23 cellular contexts compared by ENCODE assay signal in the genomic region with DNA sequence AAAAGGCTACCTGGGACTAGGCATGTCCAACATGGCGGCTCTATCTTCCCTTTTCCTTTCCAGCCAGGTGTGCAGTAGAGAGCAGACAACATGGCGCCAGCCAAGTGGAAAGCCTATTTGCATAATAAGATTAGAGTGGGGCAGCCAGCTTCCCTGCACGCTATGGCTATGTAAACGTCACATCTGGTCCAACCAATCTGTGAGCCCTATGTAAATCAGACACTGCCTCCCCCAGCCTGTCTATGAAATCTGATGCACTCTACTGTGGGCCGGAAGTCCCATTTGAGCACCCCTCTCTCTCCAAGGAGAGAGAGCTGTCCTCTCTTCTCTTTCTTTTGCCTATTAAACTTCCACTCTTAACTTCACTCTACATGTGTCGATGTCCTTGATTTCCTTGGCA.
A peak's percentile ranks its signal among the peaks of the same experiment; 100 is the strongest.
DNase-seq lines count a peak whose midpoint lies in the region; ATAC-seq and TF ChIP-seq lines count a peak whose summit lies in the region.
"Had no signal": no experiment of that assay in that cellular context is flagged by ENCODE, and none has a peak within 500 bp of the region (broad histone marks: within the 10 kb centered on the region; RNA-seq: fewer than 3 reads in every experiment).

No MANE protein-coding gene starts in this region.

- DNase-seq in A673 (ENCODE audit: low spot score) = peak; percentile 89
- peak; percentile 61 for DNase-seq in H4 (ENCODE audit: low spot score)
- peak; percentile 80 for DNase-seq in NCI-H2196 (lab: John Stamatoyannopoulos, UW; ENCODE audit: unreplicated experiment)
- DNase-seq in WERI-Rb-1 = peak; percentile 23
- DNase-seq in upper lobe of left lung = no peak
- DNase-seq in NCI-H446 (lab: John Stamatoyannopoulos, UW) = no peak
- DNase-seq: activated CD4-positive, alpha-beta T cell treated with anti-CD3 and anti-CD28 coated beads for 4 hours; activated CD8-positive, alpha-beta memory T cell treated with anti-CD3 and anti-CD28 coated beads, Interleukin-2, amount 50 U/mL, for 4 hours; activated effector memory CD4-positive, alpha-beta T cell treated with anti-CD3 and anti-CD28 coated beads, Interleukin-2, amount 50 U/mL, for 16 hours; CD4-positive, alpha-beta memory T cell; central memory CD4-positive, alpha-beta T cell; effector CD4-positive, alpha-beta T cell; H7; head of caudate nucleus; MG63; NCI-H345; ovary; PC-9; stimulated activated naive CD8-positive, alpha-beta T cell treated with anti-CD3 and anti-CD28 coated beads, Interleukin-15, amount 100 ng/mL, for 72 hours; upper lobe of right lung had no signal

- H3K4me3 ChIP-seq in A673 (ENCODE audit: low read depth, low read length, poor library complexity, severe bottlenecking) = no peak overlapping the region
- no peak overlapping the region for H3K4me3 ChIP-seq in WERI-Rb-1 (ENCODE audit: low read depth, low read length)
- no peak overlapping the region for H3K4me3 ChIP-seq in upper lobe of left lung
- H3K4me3 ChIP-seq: MG63, ovary, PC-9, upper lobe of right lung had no signal

- no peak for TF ChIP-seq POLR2A in upper lobe of left lung (IDR thresholded peaks at IDR 0.05)

- no peaks in the 10 kb centered on the region for H3K36me3 ChIP-seq in A673 (ENCODE audit: insufficient read depth, low read length, poor library complexity, severe bottlenecking)
- H3K36me3 ChIP-seq in WERI-Rb-1 = no peaks in the 10 kb centered on the region
- H3K36me3 ChIP-seq in upper lobe of left lung = no peaks in the 10 kb centered on the region
- H3K36me3 ChIP-seq: MG63, ovary, upper lobe of right lung had no signal

- H3K9me3 ChIP-seq in A673 (ENCODE audit: low read depth, low read length, poor library complexity, severe bottlenecking) (peaks cover 27% of the 10 kb centered on the region), WERI-Rb-1 (ENCODE audit: severe bottlenecking) (peaks cover 14% of the 10 kb centered on the region), upper lobe of left lung (peaks cover 0 to 29% (median 3%) of the 10 kb centered on the region in 4 donors)
- H3K9me3 ChIP-seq: MG63, ovary had no signal

- no peaks in the 10 kb centered on the region for H3K27me3 ChIP-seq in A673 (replicated peaks; ENCODE audit: insufficient read depth, low read depth, low read length, poor library complexity)
- no peaks in the 10 kb centered on the region for H3K27me3 ChIP-seq in WERI-Rb-1 (ENCODE audit: insufficient read depth, low read depth, severe bottlenecking)
- H3K27me3 ChIP-seq in upper lobe of left lung = no peaks in the 10 kb centered on the region
- H3K27me3 ChIP-seq: MG63, ovary, upper lobe of right lung had no signal

- ATAC-seq in GM18520 (IDR thresholded peaks at IDR 0.05; ENCODE audit: unreplicated experiment) (no peak), upper lobe of left lung (ENCODE audit: low FRiP score in 2 of 2) (no peak), HG02642 (IDR thresholded peaks at IDR 0.05; ENCODE audit: poor library complexity, unreplicated experiment) (no peak)
- ATAC-seq: sciatic nerve; stimulated activated naive CD8-positive, alpha-beta T cell treated with anti-CD3 and anti-CD28 coated beads, Interleukin-15, amount 100 ng/mL, for 72 hours; upper lobe of right lung had no signal

- H3K4me1 ChIP-seq in A673 (ENCODE audit: insufficient read depth, low read length, poor library complexity, severe bottlenecking) = peaks cover 14% of the 10 kb centered on the region
- no peaks in the 10 kb centered on the region for H3K4me1 ChIP-seq in upper lobe of left lung
- H3K4me1 ChIP-seq: upper lobe of right lung had no signal

- no peak for TF ChIP-seq CTCF in A673 (conservative IDR thresholded peaks at IDR 0.05; ENCODE audit: low read depth, low read length)
- no peak for TF ChIP-seq CTCF in WERI-Rb-1 (IDR thresholded peaks at IDR 0.05; ENCODE audit: low read depth, low read length)
- no peak for TF ChIP-seq CTCF in upper lobe of left lung (IDR thresholded peaks at IDR 0.05)

- intact Hi-C loops in A673 (cut with micrococcal nuclease; ENCODE audit: unreplicated experiment) = loop anchor here (10.0 kb wide), 1 partner anchor 121 kb away; no protein-coding TSS in a partner anchor

- H3K27ac ChIP-seq in A673 (ENCODE audit: low read depth, low read length, poor library complexity, severe bottlenecking) (peak overlapping the region; percentile 78), WERI-Rb-1 (no peak overlapping the region), upper lobe of left lung (no peak overlapping the region)
- H3K27ac ChIP-seq: ovary, PC-9, upper lobe of right lung had no signal

- CTCF ChIA-PET in A673 (lab: Charles Lee) = no interaction called here

- WGBS in upper lobe of left lung, 2 donors = 47 to 63% methylated on average over 6 of the region's 6 CpGs

- BruUV-seq in A673 (replicated peaks; lab: Mats Ljungman, UMichigan) = no TSS peak

- no peak for TF ChIP-seq EP300 in upper lobe of left lung (IDR thresholded peaks at IDR 0.05)

- POLR2A ChIA-PET in A673 (lab: Charles Lee; ENCODE audit: low non-redundant PET) = no interaction called here

Comparison
In these comparisons a context has a peak if more than half of its experiments do, and no peak if none do; other contexts are left out.
1. DNase-seq: peak in A673 (single experiment), H4 (single experiment), NCI-H2196 (single experiment) and WERI-Rb-1 (single experiment); none in upper lobe of left lung (0 of 2) and NCI-H446 (0 of 2).